In the genomic region with DNA sequence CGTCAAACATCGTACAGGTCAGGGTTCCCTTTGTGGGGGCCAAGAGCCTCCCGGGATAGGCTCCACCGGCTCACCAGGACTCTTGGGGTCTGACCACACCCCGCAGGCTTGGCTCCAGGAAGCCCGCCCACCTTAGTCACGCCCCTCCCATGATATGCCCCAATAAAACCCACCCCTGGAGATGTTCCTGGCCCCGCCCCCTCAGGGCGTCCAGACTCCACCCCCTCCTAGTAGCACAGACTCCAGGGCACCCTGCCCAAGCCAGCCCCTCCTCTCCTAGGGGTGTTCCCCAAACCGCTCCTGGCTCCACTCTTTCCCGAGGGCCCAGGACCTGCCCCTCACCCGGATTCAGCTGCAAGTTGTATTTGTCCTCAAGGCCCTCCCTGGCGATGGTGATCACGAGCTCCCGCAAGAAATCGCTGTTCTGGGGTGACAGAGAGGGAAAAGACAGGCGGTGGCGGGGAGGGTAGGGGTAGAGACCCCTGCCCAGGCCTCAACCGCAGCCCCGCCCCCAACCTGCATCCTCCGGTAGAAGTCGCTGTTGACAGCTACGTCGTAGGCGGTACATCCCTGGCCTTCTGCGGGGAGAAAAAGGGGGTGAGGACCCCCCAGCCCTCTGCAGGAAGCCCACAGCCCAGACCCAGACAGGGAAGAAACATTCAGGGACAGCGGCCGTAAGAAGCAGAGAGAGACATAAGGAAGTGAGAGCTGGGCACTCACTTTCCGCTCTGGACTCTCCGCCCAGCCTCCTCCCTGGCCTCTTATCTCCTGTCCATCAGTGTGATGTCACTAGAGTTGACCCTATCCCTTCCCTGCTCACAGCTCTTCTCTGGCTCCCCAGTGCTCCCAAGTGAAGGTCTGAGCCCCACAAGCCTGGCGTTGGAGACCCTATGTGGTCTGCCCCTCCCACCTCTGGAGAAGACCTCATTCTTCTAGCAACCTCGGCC, we compare ENCODE assay signal across 14 cellular contexts. TPM values are rescaled to one million over a fixed set of nuclear protein-coding genes. Genes with fewer than 3 reads are reported as not detected.
A peak's percentile ranks its signal among the peaks of the same experiment; 100 is the strongest.
DNase-seq lines count a peak whose midpoint lies in the region; ATAC-seq, FAIRE-seq and TF ChIP-seq lines count a peak whose summit lies in the region.
"Had no signal": no experiment of that assay in that cellular context is flagged by ENCODE, and none has a peak within 500 bp of the region (broad histone marks: within the 10 kb centered on the region; RNA-seq: fewer than 3 reads in every experiment).

No MANE protein-coding gene starts in this region.

- intact Hi-C loops in GM12878 (cut with micrococcal nuclease; ENCODE audit: unreplicated experiment), result no loop called here

- peaks cover 8% of the 10 kb centered on the region; the same call in 1 of the 2 replicates for H3F3A ChIP-seq in Loucy (ENCODE audit: low read depth)

- peak overlapping the region; percentile 66 for H2BK5ac ChIP-seq in neuronal stem cell (ENCODE audit: low read length)

- no peaks in the 10 kb centered on the region; the same call in 1 of the 2 replicates for H3K36me3 ChIP-seq in Loucy (ENCODE audit: insufficient read depth, low read length)
- H3K36me3 ChIP-seq in GM12878 (ENCODE audit: control insufficient read depth in 2 of 2, insufficient read depth in 2 of 2, low read length in 1 of 2), result peaks cover 2 to 6% of the 10 kb centered on the region in 2 experiments; a peak in 3 of 4 replicates
- peaks cover 30 to 41% of the 10 kb centered on the region in 2 donors for H3K36me3 ChIP-seq in neuronal stem cell (replicated peaks in 1 of 2; ENCODE audit: control insufficient read depth in 2 of 2, insufficient read depth in 2 of 2, low read length in 2 of 2)
- H3K36me3 ChIP-seq: thoracic aorta had no signal

- H3K9ac ChIP-seq in Loucy (ENCODE audit: low read depth, low read length, poor library complexity, severe bottlenecking) (no peak overlapping the region), GM12878 (ENCODE audit: control insufficient read depth, insufficient read depth, low read length) (no peak overlapping the region), neuronal stem cell (ENCODE audit: low read depth, low read length, poor library complexity) (peak overlapping the region; percentile 50)

- no peak overlapping the region for H2BK120ac ChIP-seq in neuronal stem cell (ENCODE audit: low read depth, low read length)

- H3K9me3 ChIP-seq in Loucy (ENCODE audit: insufficient read depth, low read depth, low read length), result no peaks in the 10 kb centered on the region
- no peaks in the 10 kb centered on the region for H3K9me3 ChIP-seq in GM12878 (replicated peaks; ENCODE audit: control insufficient read depth, insufficient read depth, low read length)
- H3K9me3 ChIP-seq in neuronal stem cell (replicated peaks in 1 of 2; ENCODE audit: control insufficient read depth in 2 of 2, insufficient read depth in 1 of 2, low read depth in 1 of 2, low read length in 2 of 2), result no peaks in the 10 kb centered on the region
- H3K9me3 ChIP-seq: thoracic aorta had no signal

- H3K4me1 ChIP-seq in Loucy (ENCODE audit: insufficient read depth, low read length, poor library complexity, severe bottlenecking), result peaks cover 19% of the 10 kb centered on the region
- H3K4me1 ChIP-seq in GM12878 (ENCODE audit: control insufficient read depth, insufficient read depth, low read length), result peaks cover 5% of the 10 kb centered on the region
- H3K4me1 ChIP-seq in neuronal stem cell (ENCODE audit: control insufficient read depth in 2 of 2, insufficient read depth in 1 of 2, low read depth in 1 of 2, low read length in 2 of 2), result peaks cover 0 to 5% of the 10 kb centered on the region in 2 donors

- H3K27me3 ChIP-seq in Loucy (ENCODE audit: insufficient read depth, low read length, poor library complexity, severe bottlenecking) (no peaks in the 10 kb centered on the region), GM12878 (replicated peaks in 1 of 2; ENCODE audit: control insufficient read depth in 2 of 2, insufficient read depth in 2 of 2, low read length in 1 of 2) (no peaks in the 10 kb centered on the region), neuronal stem cell (ENCODE audit: control insufficient read depth in 3 of 3, insufficient read depth in 3 of 3, low read depth in 1 of 3, low read length in 3 of 3) (no peaks in the 10 kb centered on the region)

- H3K79me2 ChIP-seq in Loucy (ENCODE audit: insufficient read depth, low read length) (peaks cover 40% of the 10 kb centered on the region), GM12878 (ENCODE audit: control insufficient read depth, insufficient read depth, low read length) (peaks cover 19% of the 10 kb centered on the region)

- H3K9me2 ChIP-seq in Loucy (replicated peaks; ENCODE audit: low read depth, low read length), result no peaks in the 10 kb centered on the region

- no peak for TF ChIP-seq EP300 in GM12878 (IDR thresholded peaks at IDR 0.05; ENCODE audit: borderline replicate concordance in 1 of 2, control insufficient read depth in 1 of 2, low read depth in 2 of 2, low read length in 2 of 2)

- H4K91ac ChIP-seq in neuronal stem cell (ENCODE audit: low read depth, low read length, poor library complexity), result no peak overlapping the region

- H4K8ac ChIP-seq in neuronal stem cell (ENCODE audit: low read depth, low read length), result no peak overlapping the region

- no peak overlapping the region for H2BK12ac ChIP-seq in neuronal stem cell (ENCODE audit: low read length)

- H2BK15ac ChIP-seq in neuronal stem cell (ENCODE audit: low read length), result no peak overlapping the region

- no peak for FAIRE-seq in GM12878 (lab: Jason Lieb, UNC)

- TF ChIP-seq POLR2A in GM12878 (IDR thresholded peaks at IDR 0.05; ENCODE audit: low read depth, low read length), result no peak

- DNase-seq in NCI-H748 (lab: John Stamatoyannopoulos, UW; ENCODE audit: unreplicated experiment) (peak; percentile 33), NCI-H748 treated with DMSO at 0.1 percent for 48 hours (lab: John Stamatoyannopoulos, UW) (no peak), GM12878 (ENCODE audit: low read depth, low spot score) (no peak), neuronal stem cell (ENCODE audit: low spot score) (no peak), DMS79 treated with DMSO at 0.1 percent for 48 hours (lab: John Stamatoyannopoulos, UW) (no peak), NCI-H187 treated with DMSO at 0.1 percent for 48 hours (lab: John Stamatoyannopoulos, UW) (no peak)

- CTCF ChIA-PET in GM12878 (lab: Yijun Ruan, JAX), result interaction anchor here (0.6 to 1.3 kb wide), 3 partner anchors 25 to 170 kb away, joined by 3 to 5 read pairs (median 3); a partner anchor contains a TSS

- H2AFZ ChIP-seq in Loucy (ENCODE audit: low read length) (no peak overlapping the region), GM12878 (ENCODE audit: control insufficient read depth, low read depth, low read length) (no peak overlapping the region), neuronal stem cell (ENCODE audit: low read length) (no peak overlapping the region)

- SMC1A ChIA-PET in GM12878 (lab: Charles Lee; ENCODE audit: uncharacterized antibody, unreplicated experiment), result interaction anchor here (0.9 to 3.4 kb wide), 2 partner anchors 23 to 26 kb away, joined by 4 to 11 read pairs; a partner anchor contains a TSS

- no peak for TF ChIP-seq RAD21 in GM12878 (IDR thresholded peaks at IDR 0.05; ENCODE audit: insufficient read depth, low read depth, low read length)

- peaks cover 21% of the 10 kb centered on the region for H3K79me1 ChIP-seq in neuronal stem cell (ENCODE audit: low read depth, low read length)

- H3K4me2 ChIP-seq in Loucy (ENCODE audit: low read depth, low read length, poor library complexity, severe bottlenecking) (peak overlapping the region; percentile 8), GM12878 (ENCODE audit: control insufficient read depth, insufficient read depth) (no peak overlapping the region), neuronal stem cell (ENCODE audit: insufficient read depth, low read length, poor library complexity, severe bottlenecking) (no peak overlapping the region)

- H2AK5ac ChIP-seq in neuronal stem cell (ENCODE audit: low read depth, low read length), result peak overlapping the region; percentile 70

- H3K4ac ChIP-seq in neuronal stem cell (ENCODE audit: low read length), result no peak overlapping the region

- 93% methylated on average over 27 of the region's 32 CpGs for WGBS in GM12878 (ENCODE audit: insufficient coverage, insufficient replicate concordance, low lambda C conversion rate, missing lambda C conversion rate)
- no CpG with 5 or more reads among the region's 32 CpGs for WGBS in neuronal stem cell (ENCODE audit: extremely low coverage in 2 of 2, insufficient read length in 2 of 2, insufficient replicate concordance in 1 of 2), 2 donors

- H3K4me3 ChIP-seq in Loucy (ENCODE audit: low read length, poor library complexity, severe bottlenecking), result no peak overlapping the region
- H3K4me3 ChIP-seq in GM12878, result no peak overlapping the region
- no peak overlapping the region for H3K4me3 ChIP-seq in neuronal stem cell (ENCODE audit: low read length in 2 of 2)
- H3K4me3 ChIP-seq: skin epidermis, thoracic aorta had no signal

- in situ Hi-C loops in GM12878 (cut with MboI), result no loop called here

- no peak overlapping the region for H3K27ac ChIP-seq in GM12878 (ENCODE audit: control insufficient read depth, insufficient read depth)
- H3K27ac ChIP-seq in neuronal stem cell (replicated peaks; ENCODE audit: low read length), result no peak overlapping the region
- H3K27ac ChIP-seq: thoracic aorta had no signal

- POLR2A ChIA-PET in GM12878 (lab: Charles Lee), result interaction anchor here (2.4 kb wide), 1 partner anchor 23 kb away, joined by 5 read pairs; no protein-coding TSS in a partner anchor

- BruUV-seq in GM12878 (replicated peaks; lab: Mats Ljungman, UMichigan), result TSS peak; percentile 10

- TF ChIP-seq CTCF in Loucy (conservative IDR thresholded peaks at IDR 0.05; ENCODE audit: low read length), result no peak
- TF ChIP-seq CTCF in GM12878 (IDR thresholded peaks at IDR 0.05 in 2 of 3, conservative IDR thresholded peaks at IDR 0.05 in 1 of 3; ENCODE audit: control insufficient read depth in 2 of 3, extremely low read depth in 1 of 3, insufficient read depth in 1 of 3, low read depth in 3 of 3, low read length in 3 of 3), result no peak

- H3K23ac ChIP-seq in neuronal stem cell (ENCODE audit: low read depth, low read length, poor library complexity), result no peak overlapping the region

- H3K18ac ChIP-seq in neuronal stem cell (ENCODE audit: low read length), result no peak overlapping the region

- ATAC-seq in GM12878 (no peak), HG03097 (IDR thresholded peaks at IDR 0.05; ENCODE audit: low FRiP score, unreplicated experiment) (no peak)
- ATAC-seq: activated T-cell treated with anti-CD3 and anti-CD28 coated beads, Interleukin-2, amount 50 U/mL, for 72 hours; left colon; Panc1 had no signal

- H4K20me1 ChIP-seq in Loucy (ENCODE audit: insufficient read depth, low read length, poor library complexity, severe bottlenecking), result peaks cover 22% of the 10 kb centered on the region
- H4K20me1 ChIP-seq in GM12878 (ENCODE audit: control insufficient read depth, insufficient read depth), result no peaks in the 10 kb centered on the region; the same call in 1 of the 2 replicates

- RAD21 ChIA-PET in GM12878 (lab: Charles Lee; ENCODE audit: unreplicated experiment), result no interaction called here

- H3K14ac ChIP-seq in neuronal stem cell (ENCODE audit: low read length), result no peak overlapping the region

RNA-seq across cellular contexts. Expression of a gene that starts 3.9 kb away (rescaled TPM):
- total RNA-seq in GM12878 (2013; cell fraction: nucleolus; rRNA removed), result 88.2 and 95.3 TPM in 2 replicates
- 130 and 137 TPM in 2 replicates for total RNA-seq in GM12878 (2014; rRNA removed)
- total RNA-seq in GM12878 (2014; rRNA removed; fragmentation: Illumina TruSeq; extraction: Trizol), result 83.8 and 84.3 TPM in 2 replicates
- total RNA-seq in GM12878 (2021), result 112 and 117 TPM in 2 replicates
- polyA plus RNA-seq in GM12878 (2011; ENCODE audit: low read depth), result 102 TPM
- 84.6 and 95.3 TPM in 2 replicates for polyA plus RNA-seq in GM12878 (2011; rRNA removed)
- 120 and 130 TPM in 2 replicates for polyA plus RNA-seq in GM12878 (2011; cell fraction: cytosol; rRNA removed)
- 210 and 249 TPM in 2 replicates for polyA plus RNA-seq in GM12878 (2011; cell fraction: nucleus; rRNA removed)
- polyA plus RNA-seq in GM12878 (2012), result 95.7 and 98.1 TPM in 2 replicates
- polyA plus RNA-seq in GM12878 (2014; fragmentation: Illumina TruSeq; extraction: Trizol), result 40.6 and 73.6 TPM in 2 replicates
- polyA plus RNA-seq in GM12878 (2014; fragmentation: Nextera tagmentation; extraction: Ambion mirVana), result 10 to 100 TPM; 16.1 to 39.9 TPM
- polyA plus RNA-seq in GM12878 (2014; rRNA removed), result 122 and 123 TPM in 2 replicates
- 100 to 1,000 TPM; 141 to 153 TPM for polyA plus RNA-seq in GM12878 (2016; fragmentation: Nextera tagmentation; extraction: Ambion mirVana)
- 67.4 and 81.0 TPM in 2 replicates for polyA minus RNA-seq in GM12878 (2011; rRNA and poly(A)+ RNA removed)
- 32.1 and 32.7 TPM in 2 replicates for polyA minus RNA-seq in GM12878 (2011; cell fraction: cytosol; rRNA and poly(A)+ RNA removed)
- polyA minus RNA-seq in GM12878 (2011; cell fraction: nucleus; rRNA and poly(A)+ RNA removed), result 29.9 and 44.2 TPM in 2 replicates
- 94.4 TPM for polyA plus RNA-seq in neuronal stem cell (2013, experiment 1 of 2)
- polyA plus RNA-seq in neuronal stem cell (2013, experiment 2 of 2), result 94.2 TPM

RNA-seq across cellular contexts. Expression of a gene that starts 5.3 kb away (rescaled TPM):
- total RNA-seq in GM12878 (2013; cell fraction: nucleolus; rRNA removed), result 4.5 and 6.6 TPM in 2 replicates
- total RNA-seq in GM12878 (2014; rRNA removed) (31.9 and 46.3 TPM in 2 replicates), GM12878 (2014; rRNA removed; fragmentation: Illumina TruSeq; extraction: Trizol) (8.7 and 9.5 TPM in 2 replicates), GM12878 (2021) (43.6 and 49.3 TPM in 2 replicates)
- 3.7 TPM for polyA plus RNA-seq in GM12878 (2011; ENCODE audit: low read depth)
- polyA plus RNA-seq in GM12878 (2011; rRNA removed) (3.1 and 6.4 TPM in 2 replicates), GM12878 (2014; fragmentation: Illumina TruSeq; extraction: Trizol) (0.43 and 1.7 TPM in 2 replicates), GM12878 (2014; fragmentation: Nextera tagmentation; extraction: Ambion mirVana) (1 to 10 TPM; 4.5 to 6.2 TPM), GM12878 (2014; rRNA removed) (31.0 and 41.4 TPM in 2 replicates), GM12878 (2016; fragmentation: Nextera tagmentation; extraction: Ambion mirVana) (10 to 100 TPM; 26.8 to 40.0 TPM)
- 15.2 and 32.2 TPM in 2 replicates for polyA plus RNA-seq in GM12878 (2011; cell fraction: cytosol; rRNA removed)
- polyA plus RNA-seq in GM12878 (2011; cell fraction: nucleus; rRNA removed), result 43.0 and 85.9 TPM in 2 replicates
- 17.2 and 17.4 TPM in 2 replicates for polyA plus RNA-seq in GM12878 (2012)
- 9.9 and 22.0 TPM in 2 replicates for polyA minus RNA-seq in GM12878 (2011; rRNA and poly(A)+ RNA removed)
- polyA minus RNA-seq in GM12878 (2011; cell fraction: cytosol; rRNA and poly(A)+ RNA removed), result 14.5 and 17.4 TPM in 2 replicates
- polyA minus RNA-seq in GM12878 (2011; cell fraction: nucleus; rRNA and poly(A)+ RNA removed), result 4.1 and 11.7 TPM in 2 replicates
- 10.8 TPM for polyA plus RNA-seq in neuronal stem cell (2013, experiment 1 of 2)
- 11.4 TPM for polyA plus RNA-seq in neuronal stem cell (2013, experiment 2 of 2)

RNA-seq across cellular contexts. Expression of a gene that starts 6.4 kb away (rescaled TPM):
- 0.21 and 0.49 TPM in 2 replicates for total RNA-seq in GM12878 (2013; cell fraction: nucleolus; rRNA removed)
- not detected in 2 replicates for total RNA-seq in GM12878 (2014; rRNA removed)
- not detected in 2 replicates for total RNA-seq in GM12878 (2014; rRNA removed; fragmentation: Illumina TruSeq; extraction: Trizol)
- total RNA-seq in GM12878 (2021), result 0.08 TPM in 2 replicates
- polyA plus RNA-seq in GM12878 (2011; ENCODE audit: low read depth), result not detected
- 0.23 and 0.24 TPM in 2 replicates for polyA plus RNA-seq in GM12878 (2011; rRNA removed)
- polyA plus RNA-seq in GM12878 (2011; cell fraction: cytosol; rRNA removed), result 0.27 and 0.48 TPM in 2 replicates
- 0.92 and 1.1 TPM in 2 replicates for polyA plus RNA-seq in GM12878 (2011; cell fraction: nucleus; rRNA removed)
- 0.18 TPM in 2 replicates for polyA plus RNA-seq in GM12878 (2012)
- polyA plus RNA-seq in GM12878 (2014; fragmentation: Illumina TruSeq; extraction: Trizol), result 0.03 and 0.06 TPM in 2 replicates
- not detected for polyA plus RNA-seq in GM12878 (2014; fragmentation: Nextera tagmentation; extraction: Ambion mirVana)
- polyA plus RNA-seq in GM12878 (2014; rRNA removed), result 0.04 TPM in 1 of 2 replicates, not detected in the other
- polyA plus RNA-seq in GM12878 (2016; fragmentation: Nextera tagmentation; extraction: Ambion mirVana), result not detected
- 0.22 and 0.26 TPM in 2 replicates for polyA minus RNA-seq in GM12878 (2011; rRNA and poly(A)+ RNA removed)
- polyA minus RNA-seq in GM12878 (2011; cell fraction: cytosol; rRNA and poly(A)+ RNA removed), result 0.53 and 1.9 TPM in 2 replicates
- 0.29 and 0.36 TPM in 2 replicates for polyA minus RNA-seq in GM12878 (2011; cell fraction: nucleus; rRNA and poly(A)+ RNA removed)
- 2.3 TPM for polyA plus RNA-seq in neuronal stem cell (2013, experiment 1 of 2)
- 2.0 TPM for polyA plus RNA-seq in neuronal stem cell (2013, experiment 2 of 2)

RNA-seq across cellular contexts. Expression of a gene that starts 22.6 kb away (rescaled TPM):
- total RNA-seq in GM12878 (2013; cell fraction: nucleolus; rRNA removed), result not detected in 2 replicates
- total RNA-seq in GM12878 (2014; rRNA removed) (not detected in 2 replicates), GM12878 (2014; rRNA removed; fragmentation: Illumina TruSeq; extraction: Trizol) (not detected in 2 replicates), GM12878 (2021) (not detected in 2 replicates)
- not detected for polyA plus RNA-seq in GM12878 (2011; ENCODE audit: low read depth)
- polyA plus RNA-seq in GM12878 (2011; rRNA removed) (0.05 TPM in 1 of 2 replicates, not detected in the other), GM12878 (2014; fragmentation: Illumina TruSeq; extraction: Trizol) (not detected in 2 replicates), GM12878 (2014; fragmentation: Nextera tagmentation; extraction: Ambion mirVana) (not detected), GM12878 (2014; rRNA removed) (not detected in 2 replicates), GM12878 (2016; fragmentation: Nextera tagmentation; extraction: Ambion mirVana) (not detected)
- polyA plus RNA-seq in GM12878 (2011; cell fraction: cytosol; rRNA removed), result 0.03 TPM in 1 of 2 replicates, not detected in the other
- polyA plus RNA-seq in GM12878 (2011; cell fraction: nucleus; rRNA removed), result 0.13 and 0.16 TPM in 2 replicates
- polyA plus RNA-seq in GM12878 (2012), result not detected in 2 replicates
- not detected in 2 replicates for polyA minus RNA-seq in GM12878 (2011; rRNA and poly(A)+ RNA removed)
- polyA minus RNA-seq in GM12878 (2011; cell fraction: cytosol; rRNA and poly(A)+ RNA removed), result not detected in 2 replicates
- not detected in 2 replicates for polyA minus RNA-seq in GM12878 (2011; cell fraction: nucleus; rRNA and poly(A)+ RNA removed)
- 1.3 TPM for polyA plus RNA-seq in neuronal stem cell (2013, experiment 1 of 2)
- 1.5 TPM for polyA plus RNA-seq in neuronal stem cell (2013, experiment 2 of 2)
- total RNA-seq: activated T-cell treated with anti-CD3 and anti-CD28 coated beads, Interleukin-2, amount 50 U/mL, for 72 hours; H4; left colon; thoracic aorta had no signal

RNA-seq across cellular contexts. Expression of a gene that starts 24.5 kb away (rescaled TPM):
- not detected in 2 replicates for total RNA-seq in GM12878 (2013; cell fraction: nucleolus; rRNA removed)
- total RNA-seq in GM12878 (2014; rRNA removed) (not detected in 2 replicates), GM12878 (2014; rRNA removed; fragmentation: Illumina TruSeq; extraction: Trizol) (not detected in 2 replicates), GM12878 (2021) (not detected in 2 replicates)
- not detected for polyA plus RNA-seq in GM12878 (2011; ENCODE audit: low read depth)
- polyA plus RNA-seq in GM12878 (2011; rRNA removed) (not detected in 2 replicates), GM12878 (2014; fragmentation: Illumina TruSeq; extraction: Trizol) (not detected in 2 replicates), GM12878 (2014; fragmentation: Nextera tagmentation; extraction: Ambion mirVana) (not detected), GM12878 (2014; rRNA removed) (not detected in 2 replicates), GM12878 (2016; fragmentation: Nextera tagmentation; extraction: Ambion mirVana) (not detected)
- polyA plus RNA-seq in GM12878 (2011; cell fraction: cytosol; rRNA removed), result not detected in 2 replicates
- polyA plus RNA-seq in GM12878 (2011; cell fraction: nucleus; rRNA removed), result not detected in 2 replicates
- not detected in 2 replicates for polyA plus RNA-seq in GM12878 (2012)
- not detected in 2 replicates for polyA minus RNA-seq in GM12878 (2011; rRNA and poly(A)+ RNA removed)
- polyA minus RNA-seq in GM12878 (2011; cell fraction: cytosol; rRNA and poly(A)+ RNA removed), result not detected in 2 replicates
- polyA minus RNA-seq in GM12878 (2011; cell fraction: nucleus; rRNA and poly(A)+ RNA removed), result not detected in 2 replicates
- 1.4 TPM for polyA plus RNA-seq in neuronal stem cell (2013, experiment 1 of 2)
- 1.6 TPM for polyA plus RNA-seq in neuronal stem cell (2013, experiment 2 of 2)
- total RNA-seq: activated T-cell treated with anti-CD3 and anti-CD28 coated beads, Interleukin-2, amount 50 U/mL, for 72 hours; H4; left colon; thoracic aorta had no signal
